ENCODE assay signal across 10 cellular contexts in the genomic region with DNA sequence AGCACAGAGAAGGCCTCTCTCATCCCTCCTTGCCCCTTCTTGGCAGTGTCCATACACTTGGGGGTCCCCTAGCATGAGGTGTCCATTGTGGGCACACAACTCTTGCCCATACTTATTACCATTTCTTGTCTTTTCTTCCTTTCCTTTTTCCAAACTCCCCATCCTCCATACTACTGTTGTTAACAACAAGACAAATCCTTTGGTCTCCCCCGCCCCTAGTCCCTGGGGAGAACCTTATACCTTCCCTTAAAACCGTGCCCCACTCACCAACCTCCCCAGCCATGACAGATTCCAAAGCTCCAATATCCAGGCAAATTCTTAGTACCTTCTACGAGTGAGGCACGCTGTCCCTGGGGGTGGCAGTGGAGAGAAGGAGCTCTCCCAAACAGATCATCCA.
DNase-seq lines count a peak whose midpoint lies in the region; ATAC-seq and TF ChIP-seq lines count a peak whose summit lies in the region.
"Had no signal": no experiment of that assay in that cellular context is flagged by ENCODE, and none has a peak within 500 bp of the region (broad histone marks: within the 10 kb centered on the region; RNA-seq: fewer than 3 reads in every experiment).

No MANE protein-coding gene starts in this region.

- H3K36me3 Mint-ChIP-seq in activated naive CD4-positive, alpha-beta T cell treated with anti-CD3 and anti-CD28 coated beads, Interleukin-2, amount 10 ng/mL, durations not matched to agents 7 days and 5 days = no peaks in the 10 kb centered on the region
- H3K36me3 Mint-ChIP-seq in mesothelial cell of epicardium = peaks cover 4% of the 10 kb centered on the region

- no peak overlapping the region for H3K4me3 Mint-ChIP-seq in activated naive CD4-positive, alpha-beta T cell treated with anti-CD3 and anti-CD28 coated beads, Interleukin-2, amount 10 ng/mL, durations not matched to agents 7 days and 5 days
- H3K4me3 Mint-ChIP-seq in mesothelial cell of epicardium = no peak overlapping the region

- in situ Hi-C loops in brain microvascular endothelial cell (cut with HindIII; ENCODE audit: low pct_ligation_motif_present, low sequenced_read_pairs) = no loop called here

- H3K27me3 Mint-ChIP-seq in activated naive CD4-positive, alpha-beta T cell treated with anti-CD3 and anti-CD28 coated beads, Interleukin-2, amount 10 ng/mL, durations not matched to agents 7 days and 5 days = peaks cover 31% of the 10 kb centered on the region
- no peaks in the 10 kb centered on the region for H3K27me3 Mint-ChIP-seq in mesothelial cell of epicardium (ENCODE audit: low read depth)

- peaks cover 0 to 86% (median 35%) of the 10 kb centered on the region in 4 donors for H3K4me1 ChIP-seq in tibial nerve
- H3K4me1 ChIP-seq: parathyroid adenoma had no signal

- no peaks in the 10 kb centered on the region for H3K36me3 ChIP-seq in brain microvascular endothelial cell (replicated peaks)
- no peaks in the 10 kb centered on the region for H3K36me3 ChIP-seq in tibial nerve

- TF ChIP-seq EP300 in tibial nerve (IDR thresholded peaks at IDR 0.05) = no peak

- 75 to 88% methylated on average over 4 of the region's 4 CpGs for WGBS in tibial nerve, 2 donors

- TF ChIP-seq POLR2A in tibial nerve (IDR thresholded peaks at IDR 0.05) = no peak

- ATAC-seq in HG03442 (IDR thresholded peaks at IDR 0.05; ENCODE audit: unreplicated experiment) = no peak

- H3K4me1 Mint-ChIP-seq in activated naive CD4-positive, alpha-beta T cell treated with anti-CD3 and anti-CD28 coated beads, Interleukin-2, amount 10 ng/mL, durations not matched to agents 7 days and 5 days = peaks cover 54% of the 10 kb centered on the region
- H3K4me1 Mint-ChIP-seq in mesothelial cell of epicardium = peaks cover 76% of the 10 kb centered on the region

- no peaks in the 10 kb centered on the region for H3K9me3 Mint-ChIP-seq in activated naive CD4-positive, alpha-beta T cell treated with anti-CD3 and anti-CD28 coated beads, Interleukin-2, amount 10 ng/mL, durations not matched to agents 7 days and 5 days
- H3K9me3 Mint-ChIP-seq in mesothelial cell of epicardium = peaks cover 10% of the 10 kb centered on the region

- peak overlapping the region; percentile 47 for H3K27ac Mint-ChIP-seq in activated naive CD4-positive, alpha-beta T cell treated with anti-CD3 and anti-CD28 coated beads, Interleukin-2, amount 10 ng/mL, durations not matched to agents 7 days and 5 days
- peak overlapping the region; percentile 97 for H3K27ac Mint-ChIP-seq in mesothelial cell of epicardium

- peak overlapping the region; percentile 81 for H3K27ac ChIP-seq in brain microvascular endothelial cell
- peak overlapping the region in 3 of 4 donors; percentile 27 to 91 (median 87) for H3K27ac ChIP-seq in tibial nerve

- TF ChIP-seq CTCF in brain microvascular endothelial cell (IDR thresholded peaks at IDR 0.05; ENCODE audit: low read depth, low read length, missing control alignments) (no peak), mesothelial cell of epicardium (IDR thresholded peaks at IDR 0.05; ENCODE audit: unreplicated experiment) (no peak), tibial nerve (IDR thresholded peaks at IDR 0.05) (no peak)

- no peaks in the 10 kb centered on the region for H3K27me3 ChIP-seq in brain microvascular endothelial cell (replicated peaks)
- H3K27me3 ChIP-seq in tibial nerve = no peaks in the 10 kb centered on the region

- DNase-seq in activated naive CD4-positive, alpha-beta T cell treated with anti-CD3 and anti-CD28 coated beads, Interleukin-2, amount 10 ng/mL, durations not matched to agents 7 days and 5 days = no peak
- DNase-seq in activated naive CD4-positive, alpha-beta T cell treated with anti-CD3 and anti-CD28 coated beads, Interleukin-2, amount 50 U/mL, for 16 hours = no peak
- DNase-seq in brain microvascular endothelial cell (no peak), mesothelial cell of epicardium (ENCODE audit: low spot score in 2 of 2, unreplicated experiment in 2 of 2) (no peak), tibial nerve (ENCODE audit: low spot score in 2 of 2) (no peak), NCI-H2107 treated with DMSO at 0.1 percent for 48 hours (lab: John Stamatoyannopoulos, UW; ENCODE audit: unreplicated experiment) (no peak), HT-29 (ENCODE audit: low spot score) (no peak)
- DNase-seq: NCI-H446 treated with DMSO at 0.1 percent for 48 hours had no signal

- no peaks in the 10 kb centered on the region for H3K9me3 ChIP-seq in tibial nerve

- H3K4me3 ChIP-seq in brain microvascular endothelial cell (ENCODE audit: low read depth, low read length) (no peak overlapping the region), tibial nerve (no peak overlapping the region)

- CTCF ChIA-PET in activated naive CD4-positive, alpha-beta T cell treated with anti-CD3 and anti-CD28 coated beads, Interleukin-2, amount 10 ng/mL, durations not matched to agents 7 days and 5 days (lab: Charles Lee) = no interaction called here
